ENCODE assay signal across 8 cellular contexts in the genomic region with DNA sequence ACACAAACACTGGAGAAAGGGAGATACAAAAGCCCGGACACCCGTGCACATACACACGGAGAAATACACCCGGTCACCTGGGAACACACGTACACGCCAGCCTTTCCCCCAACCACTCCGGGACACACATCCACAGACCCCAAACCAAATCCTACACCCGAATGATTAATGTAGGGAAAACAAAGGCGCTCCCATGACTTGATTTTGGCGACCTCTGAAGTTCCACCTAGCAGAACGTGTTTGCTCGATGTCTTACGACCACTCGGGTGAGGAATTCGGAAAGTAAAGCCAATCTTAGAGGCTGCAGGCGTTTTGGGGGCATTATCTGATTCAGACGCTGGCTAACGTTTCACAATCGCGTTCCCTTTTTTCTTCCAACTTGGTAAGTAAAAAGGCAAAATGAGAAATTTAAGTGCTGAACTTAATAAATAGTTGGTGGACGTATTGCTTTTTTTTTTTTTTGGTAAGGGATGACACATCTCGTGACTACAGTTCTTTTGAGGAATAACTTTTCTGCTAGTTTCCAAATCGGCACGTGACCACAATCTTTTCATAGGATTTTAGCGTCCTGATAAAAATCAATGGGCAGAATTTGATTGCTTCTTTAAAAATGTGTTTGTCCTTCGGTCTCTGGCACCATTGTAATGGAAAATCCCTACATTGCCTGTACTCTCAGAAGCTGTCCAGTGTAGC. TPM values are rescaled to one million over a fixed set of nuclear protein-coding genes. Genes with fewer than 3 reads are reported as not detected.
DNase-seq lines count a peak whose midpoint lies in the region; ATAC-seq, FAIRE-seq and TF ChIP-seq lines count a peak whose summit lies in the region.

No MANE protein-coding gene starts in this region.

- FAIRE-seq in A549 (lab: Jason Lieb, UNC) (peak; percentile 56), GM19239 (lab: Jason Lieb, UNC) (peak; percentile 85), H54 (lab: Jason Lieb, UNC) (no peak)

- H3K9me3 ChIP-seq in A549 (no peaks in the 10 kb centered on the region), SJSA1 (replicated peaks) (no peaks in the 10 kb centered on the region), neuron (ENCODE audit: low read length) (no peaks in the 10 kb centered on the region)

- ATAC-seq in A549: peak in 1 of 2 experiments; percentile 9; a peak in 2 of 6 replicates
- no peak for ATAC-seq in HG02852 (IDR thresholded peaks at IDR 0.05; ENCODE audit: unreplicated experiment)

- H3K27ac ChIP-seq in A549 (peak overlapping the region; percentile 93 to 99), SJSA1 (peak overlapping the region; percentile 74)

- H3K27me3 ChIP-seq in SJSA1 (replicated peaks) (no peaks in the 10 kb centered on the region), neuron (ENCODE audit: insufficient read depth, low read length) (no peaks in the 10 kb centered on the region)

- CTCF ChIA-PET in A549 (lab: Yijun Ruan, JAX): interaction anchor here (1.0 to 1.1 kb wide), 2 partner anchors 34 to 183 kb away, joined by 3 read pairs; no protein-coding TSS in a partner anchor

- 1% methylated on average over 26 of the region's 26 CpGs for WGBS in A549 (ENCODE audit: missing lambda C conversion rate)

- POLR2A ChIA-PET in A549 (lab: Yijun Ruan, JAX): interaction anchor here (1.0 to 2.2 kb wide), 5 partner anchors 20 to 340 kb away, joined by 3 to 11 read pairs (median 4); partner anchors contain the start of genes GEMIN8, OFD1, TCEANC and TRAPPC2

- no peak for TF ChIP-seq POLR2A in A549 (IDR thresholded peaks at IDR 0.05; ENCODE audit: low read length)
- peak; percentile 49 for TF ChIP-seq POLR2A in erythroblast (IDR thresholded peaks at IDR 0.05; ENCODE audit: low read length)
- TF ChIP-seq POLR2A in H54 (IDR thresholded peaks at IDR 0.05; ENCODE audit: low read depth, low read length): no peak

- DNase-seq in A549 (ENCODE audit: low read depth in 1 of 2, low spot score in 1 of 2) (no peak), GM19239 (ENCODE audit: insufficient read length, low spot score) (no peak), SJSA1 (ENCODE audit: low read depth in 1 of 2, low spot score in 2 of 2) (peak in 1 of 2 experiments; percentile 27), erythroblast (lab: John Stamatoyannopoulos, UW) (peak; percentile 66 to 68), H54 (ENCODE audit: insufficient read length, low spot score) (no peak), GOT3 (lab: John Stamatoyannopoulos, UW) (no peak)

- TF ChIP-seq EP300 in A549 (IDR thresholded peaks at IDR 0.05): no peak

- H2AFZ ChIP-seq in neuron (ENCODE audit: low read depth, low read length): no peak overlapping the region

- peak overlapping the region; percentile 95 for H3K4me2 ChIP-seq in A549

- TF ChIP-seq RAD21 in A549 (conservative IDR thresholded peaks at IDR 0.05 in 1 of 2, IDR thresholded peaks at IDR 0.05 in 1 of 2): no peak

- H3K36me3 ChIP-seq in SJSA1 (peaks cover 3% of the 10 kb centered on the region), neuron (ENCODE audit: insufficient read depth, low read length) (no peaks in the 10 kb centered on the region)

- TF ChIP-seq CTCF in A549 (IDR thresholded peaks at IDR 0.05): no peak

- H3K4me1 ChIP-seq in A549 (peaks cover 57% of the 10 kb centered on the region), SJSA1 (replicated peaks) (peaks cover 16% of the 10 kb centered on the region; the same call in 1 of the 2 replicates), neuron (ENCODE audit: insufficient read depth, low read length) (peaks cover 13% of the 10 kb centered on the region)

- H3K4me3 ChIP-seq in A549: peak overlapping the region; percentile 85
- peak overlapping the region; percentile 77 for H3K4me3 ChIP-seq in SJSA1
- peak overlapping the region; percentile 58 for H3K4me3 ChIP-seq in neuron (ENCODE audit: low read length)

TF ChIP-seq in A549, 52 proteins besides CTCF, POLR2A, EP300 and RAD21:
- TF ChIP-seq PHF8 (IDR thresholded peaks at IDR 0.05; ENCODE audit: borderline replicate concordance, low read depth) (0 out of 2 replicates have a peak, but pooled peaks have one; percentile 9), TP53 (CRISPR knock-in tag; IDR thresholded peaks at IDR 0.05) (no peak), USF2 (IDR thresholded peaks at IDR 0.05) (peak; percentile 61; the same call in 1 of the 2 replicates), BHLHE40 (IDR thresholded peaks at IDR 0.05; ENCODE audit: low read depth, low read length) (0 out of 2 replicates have a peak, but pooled peaks have one; percentile 29)

RNA-seq across cellular contexts. Expression of gene RAB9A, which starts 0.7 kb away (rescaled TPM):
- polyA plus RNA-seq in A549 (2011; rRNA removed) (26.7 and 39.0 TPM in 2 replicates), A549 (2017; fragmentation: RNase III; extraction: RNeasy Plus Mini Kit Qiagen cat#74134 plus additional on column Dnase treatment) (26.0 to 26.8 TPM (median 26.8 TPM) in 3 replicates)
- polyA plus RNA-seq in A549 (2012; cell fraction: cytosol; rRNA removed): 11.4 and 14.7 TPM in 2 replicates
- polyA plus RNA-seq in A549 (2012; cell fraction: nucleus; rRNA removed): 5.0 and 7.0 TPM in 2 replicates
- polyA minus RNA-seq in A549 (2011; rRNA and poly(A)+ RNA removed): 7.5 and 7.8 TPM in 2 replicates
- total RNA-seq in SJSA1 (2014; rRNA removed; shearing (Covaris generic)): 18.2 and 21.2 TPM in 2 replicates

RNA-seq across cellular contexts. Expression of gene TCEANC, which starts 36.7 kb away (rescaled TPM):
- polyA plus RNA-seq in A549 (2011; rRNA removed) (2.4 and 2.7 TPM in 2 replicates), A549 (2017; fragmentation: RNase III; extraction: RNeasy Plus Mini Kit Qiagen cat#74134 plus additional on column Dnase treatment) (0.62 to 0.96 TPM (median 0.81 TPM) in 3 replicates)
- 0.28 and 0.31 TPM in 2 replicates for polyA plus RNA-seq in A549 (2012; cell fraction: cytosol; rRNA removed)
- 0.23 and 0.43 TPM in 2 replicates for polyA plus RNA-seq in A549 (2012; cell fraction: nucleus; rRNA removed)
- 1.4 and 3.8 TPM in 2 replicates for polyA minus RNA-seq in A549 (2011; rRNA and poly(A)+ RNA removed)
- total RNA-seq in SJSA1 (2014; rRNA removed; shearing (Covaris generic)): 2.6 and 2.7 TPM in 2 replicates

RNA-seq across cellular contexts. Expression of gene TRAPPC2, which starts 44.8 kb away (rescaled TPM):
- polyA plus RNA-seq in A549 (2011; rRNA removed): 11.6 and 12.2 TPM in 2 replicates
- polyA plus RNA-seq in A549 (2012; cell fraction: cytosol; rRNA removed): 4.6 and 5.7 TPM in 2 replicates
- 4.7 and 10.6 TPM in 2 replicates for polyA plus RNA-seq in A549 (2012; cell fraction: nucleus; rRNA removed)
- 10.8 to 11.9 TPM (median 11.6 TPM) in 3 replicates for polyA plus RNA-seq in A549 (2017; fragmentation: RNase III; extraction: RNeasy Plus Mini Kit Qiagen cat#74134 plus additional on column Dnase treatment)
- 8.5 and 8.8 TPM in 2 replicates for polyA minus RNA-seq in A549 (2011; rRNA and poly(A)+ RNA removed)
- total RNA-seq in SJSA1 (2014; rRNA removed; shearing (Covaris generic)): 14.3 and 33.7 TPM in 2 replicates

RNA-seq across cellular contexts. Expression of gene OFD1, which starts 44.9 kb away (rescaled TPM):
- polyA plus RNA-seq in A549 (2011; rRNA removed) (18.2 and 24.9 TPM in 2 replicates), A549 (2017; fragmentation: RNase III; extraction: RNeasy Plus Mini Kit Qiagen cat#74134 plus additional on column Dnase treatment) (13.0 to 14.8 TPM (median 14.4 TPM) in 3 replicates)
- polyA plus RNA-seq in A549 (2012; cell fraction: cytosol; rRNA removed): 4.6 and 4.9 TPM in 2 replicates
- polyA plus RNA-seq in A549 (2012; cell fraction: nucleus; rRNA removed): 15.5 and 18.3 TPM in 2 replicates
- polyA minus RNA-seq in A549 (2011; rRNA and poly(A)+ RNA removed): 9.5 and 13.5 TPM in 2 replicates
- 6.6 and 12.9 TPM in 2 replicates for total RNA-seq in SJSA1 (2014; rRNA removed; shearing (Covaris generic))

Comparison
In these comparisons a context has a peak if more than half of its experiments do, and no peak if none do; other contexts are left out.
1. DNase-seq: peak in erythroblast (2 of 2); none in A549 (0 of 2), GM19239 (single experiment), H54 (single experiment) and GOT3 (single experiment).
2. Peak in every context shown above with its lines, with median percentiles within 50 percentile points of each other: H3K4me3 ChIP-seq.